Comparison of ENCODE assay signal across 1 cellular context in the genomic region with DNA sequence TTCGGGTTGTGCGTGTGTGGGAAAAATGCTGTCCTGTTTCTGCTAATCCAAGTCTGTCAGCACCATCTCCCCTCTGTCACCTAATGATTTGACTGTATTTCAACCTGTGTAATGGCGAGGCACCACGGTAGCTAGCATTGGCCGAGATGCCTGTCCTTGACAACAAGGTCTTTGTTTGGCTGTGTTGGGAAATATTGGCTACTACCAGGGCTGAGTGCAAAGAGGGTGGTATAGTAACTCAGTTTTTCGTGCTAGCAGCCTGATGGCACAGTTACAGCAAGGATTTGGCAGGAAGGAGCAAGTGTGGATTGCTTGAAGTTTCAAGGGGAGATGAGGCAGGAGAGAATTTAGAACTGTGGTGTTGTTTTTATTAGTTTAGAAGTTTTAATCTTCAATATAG.
A peak's percentile ranks its signal among the peaks of the same experiment; 100 is the strongest.
TF ChIP-seq lines count a peak whose summit lies in the region.

No MANE protein-coding gene starts in this region.

TF ChIP-seq in HepG2, 621 proteins besides CTCF, POLR2A, EP300 and RAD21 (continued from another document):
- TF ChIP-seq, protein P1, sequence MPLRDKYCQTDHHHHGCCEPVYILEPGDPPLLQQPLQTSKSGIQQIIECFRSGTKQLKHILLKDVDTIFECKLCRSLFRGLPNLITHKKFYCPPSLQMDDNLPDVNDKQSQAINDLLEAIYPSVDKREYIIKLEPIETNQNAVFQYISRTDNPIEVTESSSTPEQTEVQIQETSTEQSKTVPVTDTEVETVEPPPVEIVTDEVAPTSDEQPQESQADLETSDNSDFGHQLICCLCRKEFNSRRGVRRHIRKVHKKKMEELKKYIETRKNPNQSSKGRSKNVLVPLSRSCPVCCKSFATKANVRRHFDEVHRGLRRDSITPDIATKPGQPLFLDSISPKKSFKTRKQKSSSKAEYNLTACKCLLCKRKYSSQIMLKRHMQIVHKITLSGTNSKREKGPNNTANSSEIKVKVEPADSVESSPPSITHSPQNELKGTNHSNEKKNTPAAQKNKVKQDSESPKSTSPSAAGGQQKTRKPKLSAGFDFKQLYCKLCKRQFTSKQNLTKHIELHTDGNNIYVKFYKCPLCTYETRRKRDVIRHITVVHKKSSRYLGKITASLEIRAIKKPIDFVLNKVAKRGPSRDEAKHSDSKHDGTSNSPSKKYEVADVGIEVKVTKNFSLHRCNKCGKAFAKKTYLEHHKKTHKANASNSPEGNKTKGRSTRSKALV (CRISPR knock-in tag; IDR thresholded peaks at IDR 0.05) = no peak
- TF ChIP-seq RXRB (CRISPR knock-in tag; IDR thresholded peaks at IDR 0.05; ENCODE audit: borderline replicate concordance) (0 out of 2 replicates have a peak, but pooled peaks have one; percentile 18), ZNF335 (CRISPR knock-in tag; IDR thresholded peaks at IDR 0.05) (no peak), SOX13 (IDR thresholded peaks at IDR 0.05) (no peak), SOX13 (CRISPR knock-in tag; conservative IDR thresholded peaks at IDR 0.05 in 1 of 2, IDR thresholded peaks at IDR 0.05 in 1 of 2) (peak in 1 of 2 experiments; percentile 47; a peak in 1 of 4 replicates), U2AF1 (optimal IDR thresholded peaks at IDR 0.05; ENCODE audit: low read depth, low read length) (no peak), ZFAT (CRISPR knock-in tag; conservative IDR thresholded peaks at IDR 0.05) (no peak), ZNF883 (CRISPR knock-in tag; IDR thresholded peaks at IDR 0.05; ENCODE audit: not compliant biosample characterization) (no peak), ZNF746 (CRISPR knock-in tag; IDR thresholded peaks at IDR 0.05) (no peak), GLI4 (CRISPR knock-in tag; IDR thresholded peaks at IDR 0.05; ENCODE audit: borderline replicate concordance) (no peak), MTA3 (CRISPR knock-in tag; IDR thresholded peaks at IDR 0.05) (no peak), ZNF292 (CRISPR knock-in tag; IDR thresholded peaks at IDR 0.05; ENCODE audit: borderline replicate concordance, low read depth) (peak; percentile 75; the same call in 1 of the 2 replicates), SOX5 (CRISPR knock-in tag; IDR thresholded peaks at IDR 0.05; ENCODE audit: borderline replicate concordance) (no peak; the same call in 1 of the 2 replicates), RBM22 (optimal IDR thresholded peaks at IDR 0.05; ENCODE audit: low read length) (no peak), SOX6 (IDR thresholded peaks at IDR 0.05) (no peak), SOX6 (CRISPR knock-in tag; IDR thresholded peaks at IDR 0.05) (peak; percentile 41; the same call in 1 of the 2 replicates), ZNF256 (CRISPR knock-in tag; conservative IDR thresholded peaks at IDR 0.05) (no peak), SATB2 (CRISPR knock-in tag; IDR thresholded peaks at IDR 0.05) (no peak)
- TF ChIP-seq, protein P2, sequence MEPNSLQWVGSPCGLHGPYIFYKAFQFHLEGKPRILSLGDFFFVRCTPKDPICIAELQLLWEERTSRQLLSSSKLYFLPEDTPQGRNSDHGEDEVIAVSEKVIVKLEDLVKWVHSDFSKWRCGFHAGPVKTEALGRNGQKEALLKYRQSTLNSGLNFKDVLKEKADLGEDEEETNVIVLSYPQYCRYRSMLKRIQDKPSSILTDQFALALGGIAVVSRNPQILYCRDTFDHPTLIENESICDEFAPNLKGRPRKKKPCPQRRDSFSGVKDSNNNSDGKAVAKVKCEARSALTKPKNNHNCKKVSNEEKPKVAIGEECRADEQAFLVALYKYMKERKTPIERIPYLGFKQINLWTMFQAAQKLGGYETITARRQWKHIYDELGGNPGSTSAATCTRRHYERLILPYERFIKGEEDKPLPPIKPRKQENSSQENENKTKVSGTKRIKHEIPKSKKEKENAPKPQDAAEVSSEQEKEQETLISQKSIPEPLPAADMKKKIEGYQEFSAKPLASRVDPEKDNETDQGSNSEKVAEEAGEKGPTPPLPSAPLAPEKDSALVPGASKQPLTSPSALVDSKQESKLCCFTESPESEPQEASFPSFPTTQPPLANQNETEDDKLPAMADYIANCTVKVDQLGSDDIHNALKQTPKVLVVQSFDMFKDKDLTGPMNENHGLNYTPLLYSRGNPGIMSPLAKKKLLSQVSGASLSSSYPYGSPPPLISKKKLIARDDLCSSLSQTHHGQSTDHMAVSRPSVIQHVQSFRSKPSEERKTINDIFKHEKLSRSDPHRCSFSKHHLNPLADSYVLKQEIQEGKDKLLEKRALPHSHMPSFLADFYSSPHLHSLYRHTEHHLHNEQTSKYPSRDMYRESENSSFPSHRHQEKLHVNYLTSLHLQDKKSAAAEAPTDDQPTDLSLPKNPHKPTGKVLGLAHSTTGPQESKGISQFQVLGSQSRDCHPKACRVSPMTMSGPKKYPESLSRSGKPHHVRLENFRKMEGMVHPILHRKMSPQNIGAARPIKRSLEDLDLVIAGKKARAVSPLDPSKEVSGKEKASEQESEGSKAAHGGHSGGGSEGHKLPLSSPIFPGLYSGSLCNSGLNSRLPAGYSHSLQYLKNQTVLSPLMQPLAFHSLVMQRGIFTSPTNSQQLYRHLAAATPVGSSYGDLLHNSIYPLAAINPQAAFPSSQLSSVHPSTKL (CRISPR knock-in tag; IDR thresholded peaks at IDR 0.05) = peak; percentile 32; the same call in 1 of the 2 replicates
- TF ChIP-seq, protein P3, sequence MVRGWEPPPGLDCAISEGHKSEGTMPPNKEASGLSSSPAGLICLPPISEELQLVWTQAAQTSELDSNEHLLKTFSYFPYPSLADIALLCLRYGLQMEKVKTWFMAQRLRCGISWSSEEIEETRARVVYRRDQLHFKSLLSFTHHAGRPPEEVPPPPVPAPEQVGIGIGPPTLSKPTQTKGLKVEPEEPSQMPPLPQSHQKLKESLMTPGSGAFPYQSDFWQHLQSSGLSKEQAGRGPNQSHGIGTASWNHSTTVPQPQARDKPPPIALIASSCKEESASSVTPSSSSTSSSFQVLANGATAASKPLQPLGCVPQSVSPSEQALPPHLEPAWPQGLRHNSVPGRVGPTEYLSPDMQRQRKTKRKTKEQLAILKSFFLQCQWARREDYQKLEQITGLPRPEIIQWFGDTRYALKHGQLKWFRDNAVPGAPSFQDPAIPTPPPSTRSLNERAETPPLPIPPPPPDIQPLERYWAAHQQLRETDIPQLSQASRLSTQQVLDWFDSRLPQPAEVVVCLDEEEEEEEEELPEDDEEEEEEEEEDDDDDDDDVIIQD (CRISPR knock-in tag; IDR thresholded peaks at IDR 0.05; ENCODE audit: low read depth) = 0 out of 2 replicates have a peak, but pooled peaks have one; percentile 65
- TF ChIP-seq, protein P4, sequence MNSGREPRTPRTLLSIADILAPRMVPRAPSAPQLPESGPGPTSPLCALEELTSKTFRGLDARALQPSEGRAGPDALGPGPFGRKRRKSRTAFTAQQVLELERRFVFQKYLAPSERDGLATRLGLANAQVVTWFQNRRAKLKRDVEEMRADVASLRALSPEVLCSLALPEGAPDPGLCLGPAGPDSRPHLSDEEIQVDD (CRISPR knock-in tag; IDR thresholded peaks at IDR 0.05; ENCODE audit: borderline replicate concordance) = no peak
TF ChIP-seq in HepG2: peak in this region for 29.
